10 cellular contexts compared by ENCODE assay signal in the genomic region with DNA sequence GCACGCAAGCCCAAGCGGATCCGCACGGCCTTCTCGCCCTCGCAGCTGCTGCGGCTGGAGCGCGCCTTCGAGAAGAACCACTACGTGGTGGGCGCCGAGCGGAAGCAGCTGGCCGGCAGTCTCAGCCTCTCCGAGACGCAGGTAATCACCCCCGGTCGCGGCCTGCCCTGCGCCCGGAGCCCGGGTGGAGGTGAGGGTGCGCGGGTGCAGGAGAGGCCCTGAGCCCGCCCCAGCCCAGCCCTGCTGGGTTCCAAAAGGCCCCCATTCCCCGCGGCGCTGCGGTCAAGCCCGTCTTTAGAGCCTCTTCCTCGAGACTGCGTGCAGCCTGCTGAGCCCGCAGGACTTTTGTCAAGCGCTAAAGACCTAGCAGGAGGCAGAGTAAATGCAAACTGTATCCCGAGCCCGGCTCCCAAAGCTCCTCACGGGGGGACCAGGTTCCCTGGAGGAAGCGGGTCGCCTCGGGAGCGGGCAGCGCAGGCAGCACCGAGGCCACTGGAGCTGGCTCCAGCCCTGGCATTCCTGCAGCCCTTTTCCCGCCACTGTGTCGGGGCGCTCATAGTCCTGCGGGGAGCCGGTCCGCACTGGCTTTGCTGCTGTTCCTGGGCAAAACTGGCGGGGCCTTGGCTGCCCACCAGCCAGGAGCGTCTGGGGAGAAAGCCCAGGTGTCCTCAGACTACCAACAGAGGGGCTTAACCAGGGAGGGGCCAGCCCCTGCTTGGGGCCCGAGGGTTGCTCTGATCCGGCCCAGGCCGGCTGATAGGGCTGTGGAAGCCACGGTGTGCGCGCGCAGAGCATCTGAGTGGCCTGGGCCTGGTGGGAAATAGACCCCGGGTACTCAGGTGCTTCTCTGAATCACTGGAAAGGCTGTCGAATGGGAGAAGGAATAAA. TPM values are rescaled to one million over a fixed set of nuclear protein-coding genes. Genes with fewer than 3 reads are reported as not detected.
A peak's percentile ranks its signal among the peaks of the same experiment; 100 is the strongest.
DNase-seq lines count a peak whose midpoint lies in the region; ATAC-seq, FAIRE-seq and TF ChIP-seq lines count a peak whose summit lies in the region.
"Had no signal": no experiment of that assay in that cellular context is flagged by ENCODE, and none has a peak within 500 bp of the region (broad histone marks: within the 10 kb centered on the region; RNA-seq: fewer than 3 reads in every experiment).

No MANE protein-coding gene starts in this region.

- TF ChIP-seq POLR2A in GM19099 (IDR thresholded peaks at IDR 0.05; ENCODE audit: extremely low read depth, insufficient read length, low read depth), result peak; percentile 24
- TF ChIP-seq POLR2A in endothelial cell of umbilical vein (IDR thresholded peaks at IDR 0.05; ENCODE audit: low read depth, low read length), result no peak

- H3K27me3 ChIP-seq in endothelial cell of umbilical vein (ENCODE audit: control insufficient read depth in 2 of 2, insufficient read depth in 2 of 2, low read length in 2 of 2), result peaks cover 93 to 100% of the 10 kb centered on the region in 2 experiments
- H3K27me3 ChIP-seq in CD8-positive, alpha-beta memory T cell (ENCODE audit: insufficient read depth, low read length, poor library complexity, severe bottlenecking), result peaks cover 73% of the 10 kb centered on the region

- no peak overlapping the region for H3K4me3 ChIP-seq in endothelial cell of umbilical vein (replicated peaks in 1 of 3; ENCODE audit: insufficient read depth in 1 of 3, low read depth in 1 of 3, low read length in 3 of 3)
- H3K4me3 ChIP-seq in CD8-positive, alpha-beta memory T cell (ENCODE audit: low read length), result no peak overlapping the region

- peaks cover 39 to 48% of the 10 kb centered on the region in 2 donors for H3K27me3 Mint-ChIP-seq in CD8-positive, alpha-beta memory T cell

- BruUV-seq in endothelial cell of umbilical vein (replicated peaks; lab: Mats Ljungman, UMichigan), result no TSS peak

- POLR2A ChIA-PET in endothelial cell of umbilical vein (lab: Charles Lee), result no interaction called here
- POLR2A ChIA-PET in CD8-positive, alpha-beta memory T cell (lab: Charles Lee), result no interaction called here

- no peaks in the 10 kb centered on the region for H3K36me3 ChIP-seq in endothelial cell of umbilical vein (ENCODE audit: control insufficient read depth in 2 of 2, extremely low read depth in 1 of 2, insufficient read depth in 2 of 2, low read length in 2 of 2)
- no peaks in the 10 kb centered on the region for H3K36me3 ChIP-seq in CD8-positive, alpha-beta memory T cell (ENCODE audit: insufficient read depth, low read length)

- no peak overlapping the region for H3K4me3 Mint-ChIP-seq in CD8-positive, alpha-beta memory T cell

- H3K4me2 ChIP-seq in endothelial cell of umbilical vein (ENCODE audit: insufficient read depth, low read length), result no peak overlapping the region

- TF ChIP-seq CTCF in endothelial cell of umbilical vein (IDR thresholded peaks at IDR 0.05; ENCODE audit: extremely low read depth in 1 of 2, insufficient read depth in 1 of 2, low read depth in 1 of 2, low read length in 2 of 2), result no peak

- H3K79me2 ChIP-seq in endothelial cell of umbilical vein (ENCODE audit: control insufficient read depth, insufficient read depth, low read length), result no peaks in the 10 kb centered on the region

- ATAC-seq in HG03108 (IDR thresholded peaks at IDR 0.05; ENCODE audit: unreplicated experiment) (peak; percentile 34), sciatic nerve (peak; percentile 29), GM18502 (IDR thresholded peaks at IDR 0.05; ENCODE audit: poor library complexity, unreplicated experiment) (no peak), GM18511 (IDR thresholded peaks at IDR 0.05; ENCODE audit: unreplicated experiment) (no peak)

- no peaks in the 10 kb centered on the region for H3K36me3 Mint-ChIP-seq in CD8-positive, alpha-beta memory T cell

- peaks cover 1 to 29% (median 9%) of the 10 kb centered on the region in 3 donors for H3K4me1 Mint-ChIP-seq in CD8-positive, alpha-beta memory T cell

- H3K27ac Mint-ChIP-seq in CD8-positive, alpha-beta memory T cell, result no peak overlapping the region

- CTCF ChIA-PET in endothelial cell of umbilical vein (lab: Charles Lee), result interaction anchor here (0.9 to 5.8 kb wide), 3 partner anchors 31 to 252 kb away, joined by 3 to 26 read pairs (median 25); no protein-coding TSS in a partner anchor
- CTCF ChIA-PET in CD8-positive, alpha-beta memory T cell (lab: Charles Lee), result no interaction called here

- H3K27ac ChIP-seq in endothelial cell of umbilical vein (ENCODE audit: insufficient read depth, low read depth, low read length), result no peak overlapping the region
- H3K27ac ChIP-seq in CD8-positive, alpha-beta memory T cell (ENCODE audit: low read depth, low read length), result no peak overlapping the region

- peaks cover 0 to 2% (median 0%) of the 10 kb centered on the region in 5 donors for H3K9me3 Mint-ChIP-seq in CD8-positive, alpha-beta memory T cell

- no peak overlapping the region for H2AFZ ChIP-seq in endothelial cell of umbilical vein (ENCODE audit: low read depth, low read length)

- H3K4me1 ChIP-seq in endothelial cell of umbilical vein (ENCODE audit: control insufficient read depth, extremely low read depth, insufficient read depth, low read length), result peaks cover 3% of the 10 kb centered on the region
- H3K4me1 ChIP-seq in CD8-positive, alpha-beta memory T cell (ENCODE audit: insufficient read depth, low read length), result peaks cover 9% of the 10 kb centered on the region

- dilution Hi-C loops in endothelial cell of umbilical vein (cut with MboI; ENCODE audit: extremely low pct_ligation_motif_present, low sequenced_read_pairs), result no loop called here

- DNase-seq in endothelial cell of umbilical vein (ENCODE audit: low read depth, low spot score) (no peak), sciatic nerve (ENCODE audit: low spot score) (peak; percentile 42)
- DNase-seq in CD8-positive, alpha-beta memory T cell, result no peak
- DNase-seq: hypothalamus, MM.1S had no signal

- peaks cover 4% of the 10 kb centered on the region for H3K9me3 ChIP-seq in endothelial cell of umbilical vein (replicated peaks; ENCODE audit: control insufficient read depth, insufficient read depth, low read length)
- no peaks in the 10 kb centered on the region for H3K9me3 ChIP-seq in CD8-positive, alpha-beta memory T cell (ENCODE audit: low read length)

- intact Hi-C loops in endothelial cell of umbilical vein (cut with micrococcal nuclease), result no loop called here
- intact Hi-C loops in sciatic nerve (cut with DNase I), result no loop called here

- peak; percentile 24 for FAIRE-seq in endothelial cell of umbilical vein (lab: Jason Lieb, UNC)

- no peak overlapping the region for H3K9ac ChIP-seq in endothelial cell of umbilical vein (replicated peaks; ENCODE audit: extremely low read depth, insufficient read depth, low read length)

- H4K20me1 ChIP-seq in endothelial cell of umbilical vein (replicated peaks; ENCODE audit: control insufficient read depth, extremely low read depth, insufficient read depth, low read length), result no peaks in the 10 kb centered on the region

- H3K9me1 ChIP-seq in endothelial cell of umbilical vein (replicated peaks; ENCODE audit: control insufficient read depth, extremely low read depth, insufficient read depth, low read length), result no peaks in the 10 kb centered on the region

TF ChIP-seq in endothelial cell of umbilical vein, 7 proteins besides CTCF, POLR2A, EP300 and RAD21:
- TF ChIP-seq EZH2 (IDR thresholded peaks at IDR 0.05; ENCODE audit: borderline replicate concordance, low read depth, low read length, severe bottlenecking) (peak; percentile 91), JUN (IDR thresholded peaks at IDR 0.05; ENCODE audit: borderline replicate concordance, insufficient read depth, insufficient read length, low read depth) (no peak)

RNA-seq across cellular contexts. Expression of gene EMX1, which starts 7.3 kb away (rescaled TPM):
- total RNA-seq in endothelial cell of umbilical vein, result not detected in 2 replicates
- not detected in 2 replicates for polyA plus RNA-seq in endothelial cell of umbilical vein
- polyA plus RNA-seq in endothelial cell of umbilical vein (2011; cell fraction: cytosol; rRNA removed), result not detected in 2 replicates
- not detected in 2 replicates for polyA plus RNA-seq in endothelial cell of umbilical vein (2011; cell fraction: nucleus; rRNA removed)
- not detected in 2 replicates for polyA plus RNA-seq in endothelial cell of umbilical vein (2012)
- polyA minus RNA-seq in endothelial cell of umbilical vein, result not detected in 2 replicates
- polyA minus RNA-seq in endothelial cell of umbilical vein (2011; cell fraction: cytosol; rRNA and poly(A)+ RNA removed), result not detected
- polyA minus RNA-seq in endothelial cell of umbilical vein (2011; cell fraction: nucleus; rRNA and poly(A)+ RNA removed), result not detected in 2 replicates
- not detected for total RNA-seq in sciatic nerve
- total RNA-seq in CD8-positive, alpha-beta memory T cell, result under 1 TPM; 0.57 to 0.82 TPM
- polyA plus RNA-seq in CD8-positive, alpha-beta memory T cell, result not detected
- total RNA-seq: T-helper 2 cell treated with Interferon-gamma antibody and Interleukin-4, amounts not matched to agents 100 ng/mL and 5 ng/mL, for 36 hours had no signal

RNA-seq across cellular contexts. Expression of gene SPR, which starts 37.4 kb away (rescaled TPM):
- total RNA-seq in endothelial cell of umbilical vein (26.3 and 27.6 TPM in 2 replicates), sciatic nerve (14.4 TPM)
- 18.1 and 22.0 TPM in 2 replicates for polyA plus RNA-seq in endothelial cell of umbilical vein
- polyA plus RNA-seq in endothelial cell of umbilical vein (2011; cell fraction: cytosol; rRNA removed), result 28.4 and 29.2 TPM in 2 replicates
- polyA plus RNA-seq in endothelial cell of umbilical vein (2011; cell fraction: nucleus; rRNA removed), result 10.2 and 11.0 TPM in 2 replicates
- 47.9 and 52.8 TPM in 2 replicates for polyA plus RNA-seq in endothelial cell of umbilical vein (2012)
- 13.4 and 15.0 TPM in 2 replicates for polyA minus RNA-seq in endothelial cell of umbilical vein
- polyA minus RNA-seq in endothelial cell of umbilical vein (2011; cell fraction: cytosol; rRNA and poly(A)+ RNA removed), result 17.0 TPM
- polyA minus RNA-seq in endothelial cell of umbilical vein (2011; cell fraction: nucleus; rRNA and poly(A)+ RNA removed), result 1.5 and 1.7 TPM in 2 replicates
- 1 to 10 TPM; 8.8 to 9.3 TPM for total RNA-seq in CD8-positive, alpha-beta memory T cell
- polyA plus RNA-seq in CD8-positive, alpha-beta memory T cell, result 0.14 TPM

Comparison
In these comparisons a context has a peak if more than half of its experiments do, and no peak if none do; other contexts are left out.
1. ATAC-seq: peak in HG03108 (single experiment) and sciatic nerve (single experiment); none in GM18502 (single experiment) and GM18511 (single experiment).